In the genomic region with DNA sequence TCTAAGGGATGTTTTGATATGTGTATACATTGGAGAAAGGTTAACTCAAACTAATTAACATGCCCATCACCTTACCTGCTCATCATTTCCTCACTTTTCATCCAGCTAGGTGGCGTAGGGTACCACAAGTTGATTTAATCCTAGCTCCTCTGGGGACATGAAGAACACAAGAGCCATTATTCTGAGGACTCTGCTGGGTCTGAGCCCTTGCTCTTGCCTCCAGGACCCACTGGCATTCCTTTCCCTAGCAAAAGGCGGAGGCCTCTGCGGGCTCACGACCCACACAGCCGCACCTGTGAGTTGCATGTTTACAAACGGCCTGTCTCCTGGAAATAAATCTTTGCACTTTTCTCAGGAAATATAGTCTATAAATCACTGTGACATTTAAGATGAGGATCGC, we compare ENCODE assay signal across 17 cellular contexts.
A peak's percentile ranks its signal among the peaks of the same experiment; 100 is the strongest.
DNase-seq lines count a peak whose midpoint lies in the region; ATAC-seq, FAIRE-seq and TF ChIP-seq lines count a peak whose summit lies in the region.
"Had no signal": no experiment of that assay in that cellular context is flagged by ENCODE, and none has a peak within 500 bp of the region (broad histone marks: within the 10 kb centered on the region; RNA-seq: fewer than 3 reads in every experiment).

No MANE protein-coding gene starts in this region.

- no peaks in the 10 kb centered on the region for H3K4me1 ChIP-seq in OCI-LY7 (ENCODE audit: insufficient read depth, low read length, poor library complexity, severe bottlenecking)
- H3K4me1 ChIP-seq in esophagus muscularis mucosa, result no peaks in the 10 kb centered on the region
- H3K4me1 ChIP-seq in upper lobe of right lung, result no peaks in the 10 kb centered on the region
- H3K4me1 ChIP-seq in gastrocnemius medialis, result no peaks in the 10 kb centered on the region

- H3K9me2 ChIP-seq in OCI-LY7 (ENCODE audit: insufficient read depth, low read length), result no peaks in the 10 kb centered on the region

- ATAC-seq in upper lobe of right lung, result no peak
- no peak for ATAC-seq in gastrocnemius medialis
- ATAC-seq: PC-3 had no signal

- DNase-seq in H7, result peak; percentile 63
- peak; percentile 13 for DNase-seq in OCI-LY7 (ENCODE audit: low spot score)
- peak; percentile 74 for DNase-seq in esophagus muscularis mucosa (ENCODE audit: extremely low spot score)
- peak; percentile 31 for DNase-seq in upper lobe of right lung
- no peak for DNase-seq in frontal cortex (ENCODE audit: low spot score in 2 of 2)
- DNase-seq in germinal center (ENCODE audit: low spot score), result no peak
- no peak for DNase-seq in gastrocnemius medialis
- DNase-seq: Calu3; CD4-positive, alpha-beta memory T cell; NCI-H187; NCI-H345; NCI-H524 treated with DMSO at 0.1 percent for 48 hours; PC-3; RPMI8226; SIG-M5 had no signal

- no peak; the same call in 1 of the 2 replicates for TF ChIP-seq CTCF in OCI-LY7 (conservative IDR thresholded peaks at IDR 0.05; ENCODE audit: low read length)
- no peak for TF ChIP-seq CTCF in esophagus muscularis mucosa (IDR thresholded peaks at IDR 0.05)
- no peak for TF ChIP-seq CTCF in upper lobe of right lung (IDR thresholded peaks at IDR 0.05)
- TF ChIP-seq CTCF in gastrocnemius medialis (IDR thresholded peaks at IDR 0.05 in 4 of 5, conservative IDR thresholded peaks at IDR 0.05 in 1 of 5), result no peak

- POLR2A ChIA-PET in OCI-LY7 (lab: Charles Lee), result no interaction called here

- no peaks in the 10 kb centered on the region for H4K20me1 ChIP-seq in OCI-LY7 (ENCODE audit: insufficient read depth, low read length)
- H4K20me1 ChIP-seq: BLaER1 had no signal

- no peak overlapping the region for H3K27ac ChIP-seq in OCI-LY7 (ENCODE audit: low read depth, low read length, poor library complexity, severe bottlenecking)
- H3K27ac ChIP-seq in esophagus muscularis mucosa (replicated peaks in 1 of 4), result no peak overlapping the region
- no peak overlapping the region for H3K27ac ChIP-seq in upper lobe of right lung
- no peak overlapping the region for H3K27ac ChIP-seq in gastrocnemius medialis
- H3K27ac ChIP-seq: BLaER1 had no signal

- intact Hi-C loops in OCI-LY7 (cut with micrococcal nuclease; ENCODE audit: unreplicated experiment) (loop anchor here (10.0 kb wide), 1 partner anchor 200 kb away; no protein-coding TSS in a partner anchor), esophagus muscularis mucosa (cut with DNase I) (no loop called here), upper lobe of right lung (cut with DNase I) (no loop called here), gastrocnemius medialis (cut with DNase I; ENCODE audit: low total_unique reads) (no loop called here)

- in situ Hi-C loops in gastrocnemius medialis (cut with MboI; ENCODE audit: low sequenced_read_pairs in 4 of 4), result no loop called here

- H3K36me3 ChIP-seq in H7 (replicated peaks; ENCODE audit: control insufficient read depth, insufficient read depth, low read length) (no peaks in the 10 kb centered on the region), OCI-LY7 (ENCODE audit: insufficient read depth, low read length) (no peaks in the 10 kb centered on the region), esophagus muscularis mucosa (no peaks in the 10 kb centered on the region), upper lobe of right lung (no peaks in the 10 kb centered on the region), gastrocnemius medialis (no peaks in the 10 kb centered on the region)
- H3K36me3 ChIP-seq: BLaER1 had no signal

- BruUV-seq in OCI-LY7 (replicated peaks; lab: Mats Ljungman, UMichigan), result no TSS peak

- no peak overlapping the region for H2AFZ ChIP-seq in OCI-LY7 (ENCODE audit: low read length)

- 48% methylated on average over 7 of the region's 7 CpGs for WGBS in esophagus muscularis mucosa

- TF ChIP-seq POLR2A in esophagus muscularis mucosa (IDR thresholded peaks at IDR 0.05; ENCODE audit: low read depth), result no peak
- TF ChIP-seq POLR2A in gastrocnemius medialis (IDR thresholded peaks at IDR 0.05), result no peak

- no peak for FAIRE-seq in frontal cortex (lab: Jason Lieb, UNC)
- FAIRE-seq: H54 had no signal

- no peak overlapping the region for H3K4me2 ChIP-seq in OCI-LY7 (ENCODE audit: low read length)
- H3K4me2 ChIP-seq: BLaER1 had no signal

- H3K9me3 ChIP-seq in OCI-LY7 (ENCODE audit: low read length) (peaks cover 5% of the 10 kb centered on the region; the same call in 1 of the 2 replicates), esophagus muscularis mucosa (peaks cover 0 to 21% (median 13%) of the 10 kb centered on the region in 4 donors), upper lobe of right lung (no peaks in the 10 kb centered on the region), gastrocnemius medialis (peaks cover 0 to 3% (median 0%) of the 10 kb centered on the region in 3 donors)

- H3K4me3 ChIP-seq in H7 (ENCODE audit: insufficient read depth, low read depth, low read length), result no peak overlapping the region
- H3K4me3 ChIP-seq in OCI-LY7 (ENCODE audit: low read depth, low read length, poor library complexity, severe bottlenecking), result no peak overlapping the region
- no peak overlapping the region for H3K4me3 ChIP-seq in esophagus muscularis mucosa
- no peak overlapping the region for H3K4me3 ChIP-seq in upper lobe of right lung
- no peak overlapping the region for H3K4me3 ChIP-seq in gastrocnemius medialis
- H3K4me3 ChIP-seq: BLaER1 had no signal

- CTCF ChIA-PET in OCI-LY7 (lab: Charles Lee; ENCODE audit: unreplicated experiment), result no interaction called here

- H3K27me3 ChIP-seq in H7 (ENCODE audit: control insufficient read depth, insufficient read depth, low read length) (no peaks in the 10 kb centered on the region), esophagus muscularis mucosa (peaks cover 0 to 41% (median 0%) of the 10 kb centered on the region in 4 donors), upper lobe of right lung (peaks cover 21% of the 10 kb centered on the region), gastrocnemius medialis (no peaks in the 10 kb centered on the region)
- H3K27me3 ChIP-seq: BLaER1 had no signal

- no peak for TF ChIP-seq EP300 in esophagus muscularis mucosa (IDR thresholded peaks at IDR 0.05)

- no peaks in the 10 kb centered on the region for H3K79me2 ChIP-seq in OCI-LY7 (ENCODE audit: insufficient read depth, low read depth, low read length)

Comparison
In these comparisons a context has a peak if more than half of its experiments do, and no peak if none do; other contexts are left out.
1. DNase-seq: peak in H7 (single experiment), OCI-LY7 (single experiment), esophagus muscularis mucosa (single experiment) and upper lobe of right lung (single experiment); none in frontal cortex (0 of 2), germinal center (single experiment) and gastrocnemius medialis (0 of 2).